Comparison of ENCODE assay signal across 8 cellular contexts in genomic region chr1:36385410-36386261, GRCh38. TPM values are rescaled to one million over a fixed set of nuclear protein-coding genes. Genes with fewer than 3 reads are reported as not detected.
DNase-seq lines count a peak whose midpoint lies in the region; ATAC-seq and TF ChIP-seq lines count a peak whose summit lies in the region.

Gene STK40, minus strand, starts transcription at chr1:36385924. Its CDS starts 24,592 bp downstream, at chr1:36361332.

- WGBS in adipose tissue, 3 donors: 0% methylated on average over 57 to 82 of the region's 82 CpGs
- no CpG with 5 or more reads among the region's 82 CpGs for WGBS in trophoblast cell (ENCODE audit: extremely low coverage, insufficient coverage, insufficient read length)
- WGBS in transverse colon (ENCODE audit: low coverage in 1 of 2), 2 donors: 0% methylated on average over 45 of the region's 82 CpGs; no CpG with 5 or more reads in 1 of the 2 donors

- H2AK5ac ChIP-seq in trophoblast cell (ENCODE audit: low read length): peak within 1 kb of the TSS; percentile 28

- H3K18ac ChIP-seq in trophoblast cell (ENCODE audit: low read length): peak within 1 kb of the TSS; percentile 84

- H3K4me2 ChIP-seq in trophoblast cell (ENCODE audit: low read length): peak within 1 kb of the TSS; percentile 81

- POLR2A ChIA-PET in T-cell (lab: Charles Lee): interaction anchor here (0.6 to 1.0 kb wide), 2 partner anchors 12 to 13 kb away, joined by 3 to 5 read pairs; no protein-coding TSS in a partner anchor

- H3K14ac ChIP-seq in trophoblast cell (ENCODE audit: low read length): peak within 1 kb of the TSS; percentile 68

- intact Hi-C loops in cardiac septum (cut with DNase I): loop anchor here (2.0 to 5.0 kb wide), 3 partner anchors 13 to 229 kb away; partner anchors contain the start of genes EVA1B and MAP7D1
- intact Hi-C loops in transverse colon (cut with DNase I; ENCODE audit: low total_unique reads): loop anchor here (10.0 kb wide), 1 partner anchor 231 kb away; the partner anchor contains the start of gene MAP7D1

- peaks cover 20% of the 10 kb centered on the region for H3K79me1 ChIP-seq in trophoblast cell (ENCODE audit: low read length)

- no peaks in the 10 kb centered on the region for H3K27me3 Mint-ChIP-seq in T-cell

- H3K4ac ChIP-seq in trophoblast cell (ENCODE audit: low read depth, low read length): peak within 1 kb of the TSS; percentile 80

- H3K27ac ChIP-seq in adipose tissue (ENCODE audit: low read depth, low read length) (peak within 1 kb of the TSS; percentile 98), trophoblast cell (ENCODE audit: low read depth, low read length) (peak within 1 kb of the TSS; percentile 95), transverse colon (peak within 1 kb of the TSS; percentile 93 to 97 (median 96))

- DNase-seq in GM12864 (ENCODE audit: low read depth): peak; percentile 98
- peak; percentile 98 for DNase-seq in NCI-H1436 (lab: John Stamatoyannopoulos, UW)
- peak; percentile 94 to 99 (median 98) for DNase-seq in T-cell
- DNase-seq in cardiac septum (ENCODE audit: low spot score): peak; percentile 99
- peak; percentile 97 to 99 for DNase-seq in trophoblast cell
- DNase-seq in transverse colon: peak; percentile 98

- H2AFZ ChIP-seq in trophoblast cell (ENCODE audit: insufficient read depth, low read length, poor library complexity): peak within 1 kb of the TSS; percentile 62

- peak within 1 kb of the TSS; percentile 86 for H2BK5ac ChIP-seq in trophoblast cell (ENCODE audit: low read depth, low read length, poor library complexity)

- H3K27ac Mint-ChIP-seq in T-cell: peak within 1 kb of the TSS; percentile 99

- H3K27me3 ChIP-seq in trophoblast cell (ENCODE audit: insufficient read depth, low read length) (no peaks in the 10 kb centered on the region), transverse colon (no peaks in the 10 kb centered on the region)

- H3K4me3 ChIP-seq in GM12864 (ENCODE audit: low read depth, low read length) (peak within 1 kb of the TSS; percentile 64), trophoblast cell (ENCODE audit: low read depth, low read length) (peak within 1 kb of the TSS; percentile 93), transverse colon (peak within 1 kb of the TSS; percentile 65 to 90 (median 75))

- CTCF ChIA-PET in T-cell (lab: Charles Lee): interaction anchor here in 1 of 2 donors (0.8 to 2.7 kb wide), 8 partner anchors 9 to 1534 kb away, joined by 3 to 13 read pairs (median 4); partner anchors contain the start of genes LSM10 and SH3D21

- H3K23ac ChIP-seq in trophoblast cell (ENCODE audit: low read length): no peak within 1 kb of the TSS

- H4K8ac ChIP-seq in trophoblast cell (ENCODE audit: low read depth, low read length): peak within 1 kb of the TSS; percentile 81

- H3K9me3 ChIP-seq in trophoblast cell (ENCODE audit: insufficient read depth, low read depth, low read length): no peaks in the 10 kb centered on the region
- H3K9me3 ChIP-seq in transverse colon: no peaks in the 10 kb centered on the region

- H3K36me3 Mint-ChIP-seq in T-cell: peaks cover 4% of the 10 kb centered on the region

- H3K36me3 ChIP-seq in trophoblast cell (ENCODE audit: control insufficient read depth in 1 of 2, insufficient read depth in 2 of 2, low read length in 2 of 2) (peaks cover 0 to 8% of the 10 kb centered on the region in 2 experiments), transverse colon (no peaks in the 10 kb centered on the region)

- no peak for TF ChIP-seq POLR2A in transverse colon (IDR thresholded peaks at IDR 0.05)

- peak within 1 kb of the TSS; percentile 84 to 98 (median 90) for H3K4me3 Mint-ChIP-seq in T-cell

- H3K9ac ChIP-seq in trophoblast cell (ENCODE audit: low read length): peak within 1 kb of the TSS; percentile 84

- TF ChIP-seq CTCF in GM12864 (IDR thresholded peaks at IDR 0.05; ENCODE audit: low read depth, low read length, missing control alignments) (no peak), transverse colon (IDR thresholded peaks at IDR 0.05) (peak in 1 of 5 experiments; percentile 9)

- peak within 1 kb of the TSS; percentile 72 for H2BK120ac ChIP-seq in trophoblast cell (ENCODE audit: insufficient read depth, low read length, poor library complexity)

- H2BK12ac ChIP-seq in trophoblast cell (ENCODE audit: low read length): peak within 1 kb of the TSS; percentile 63

- H3K9me3 Mint-ChIP-seq in T-cell: no peaks in the 10 kb centered on the region

- H3K4me1 ChIP-seq in trophoblast cell (ENCODE audit: control insufficient read depth in 1 of 2, insufficient read depth in 2 of 2, low read length in 2 of 2) (peaks cover 18 to 20% of the 10 kb centered on the region in 2 experiments), transverse colon (peaks cover 12 to 56% (median 39%) of the 10 kb centered on the region in 4 donors)

- H3K4me1 Mint-ChIP-seq in T-cell: peaks cover 50 to 66% (median 59%) of the 10 kb centered on the region in 3 donors

- peaks cover 14% of the 10 kb centered on the region for H3K79me2 ChIP-seq in trophoblast cell (ENCODE audit: control insufficient read depth, insufficient read depth, low read length, poor library complexity)

- H4K12ac ChIP-seq in trophoblast cell (ENCODE audit: low read depth, low read length): peak within 1 kb of the TSS; percentile 76

- peak within 1 kb of the TSS; percentile 91 for H4K91ac ChIP-seq in trophoblast cell (ENCODE audit: low read depth, low read length)

- ATAC-seq in HG02798 (IDR thresholded peaks at IDR 0.05; ENCODE audit: poor library complexity, unreplicated experiment): peak; percentile 89
- ATAC-seq in T-cell (replicated peaks in 1 of 4): peak; percentile 87 to 91 (median 88)

- in situ Hi-C loops in transverse colon (cut with MboI; ENCODE audit: low pct_ligation_motif_present in 1 of 4, low pct_unique_long_range_greater_than_20kb in 1 of 4, low sequenced_read_pairs in 3 of 4): no loop called here

- no peak for TF ChIP-seq EP300 in transverse colon (IDR thresholded peaks at IDR 0.05; ENCODE audit: low read depth)

RNA-seq across cellular contexts. Expression of gene STK40, which starts in this region (rescaled TPM):
- total RNA-seq in T-cell: 10 to 100 TPM; 29.6 to 71.1 (median 56.7) TPM
- 10 to 100 TPM; 22.8 to 63.2 (median 50.7) TPM for polyA plus RNA-seq in adipose tissue
- 75.5 TPM for total RNA-seq in cardiac septum
- 88.4 and 90.2 TPM in 2 replicates for polyA plus RNA-seq in trophoblast cell (2013)
- 100 to 1,000 TPM in 1 of 4 donors, 10 to 100 TPM in 3; 34.0 to 154 (median 44.3) TPM for total RNA-seq in transverse colon

Comparison
In these comparisons a context has a peak if more than half of its experiments do, and no peak if none do; other contexts are left out.
1. Peak in every context shown above with its lines: DNase-seq, ATAC-seq, H3K4me3 ChIP-seq and H3K27ac ChIP-seq.